Comparison of ENCODE assay signal across 2 cellular contexts in the genomic region with DNA sequence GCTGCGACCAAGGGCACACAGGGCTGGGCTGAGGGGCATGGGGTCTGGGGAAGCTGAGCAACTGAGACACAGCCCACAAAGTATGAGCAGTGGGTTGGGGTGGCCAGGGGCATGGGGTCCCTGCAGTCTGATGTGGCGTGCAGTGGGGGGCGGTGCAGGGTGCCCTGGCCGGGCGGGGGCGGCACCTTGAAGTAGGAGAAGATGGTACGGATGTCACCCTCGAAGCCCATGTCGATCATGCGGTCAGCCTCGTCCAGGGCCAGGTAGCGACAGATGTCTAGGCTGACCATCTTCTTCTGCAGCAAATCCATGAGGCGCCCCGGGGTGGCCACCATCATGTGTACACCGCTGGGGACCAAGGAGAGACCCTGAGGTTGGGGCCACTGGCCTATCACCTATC.
TF ChIP-seq lines count a peak whose summit lies in the region.

No MANE protein-coding gene starts in this region.

TF ChIP-seq in HEK293, 187 proteins besides CTCF, POLR2A, EP300 and RAD21:
- TF ChIP-seq GLIS2 (tag by site-specific recombination; IDR thresholded peaks at IDR 0.05) (peak; percentile 21; the same call in 1 of the 2 replicates), ZNF138 (tag by site-specific recombination; IDR thresholded peaks at IDR 0.05; ENCODE audit: borderline replicate concordance) (no peak)

TF ChIP-seq in HEK293T, 16 proteins besides CTCF, POLR2A, EP300 and RAD21:
- no peak for TF ChIP-seq FOXA1 (IDR thresholded peaks at IDR 0.05)
- TF ChIP-seq HDGF (IDR thresholded peaks at IDR 0.05; ENCODE audit: borderline replicate concordance): no peak
- no peak for TF ChIP-seq SP1 (IDR thresholded peaks at IDR 0.05)
- TF ChIP-seq FOXM1 (IDR thresholded peaks at IDR 0.05; ENCODE audit: borderline replicate concordance): no peak
- TF ChIP-seq, protein P1, sequence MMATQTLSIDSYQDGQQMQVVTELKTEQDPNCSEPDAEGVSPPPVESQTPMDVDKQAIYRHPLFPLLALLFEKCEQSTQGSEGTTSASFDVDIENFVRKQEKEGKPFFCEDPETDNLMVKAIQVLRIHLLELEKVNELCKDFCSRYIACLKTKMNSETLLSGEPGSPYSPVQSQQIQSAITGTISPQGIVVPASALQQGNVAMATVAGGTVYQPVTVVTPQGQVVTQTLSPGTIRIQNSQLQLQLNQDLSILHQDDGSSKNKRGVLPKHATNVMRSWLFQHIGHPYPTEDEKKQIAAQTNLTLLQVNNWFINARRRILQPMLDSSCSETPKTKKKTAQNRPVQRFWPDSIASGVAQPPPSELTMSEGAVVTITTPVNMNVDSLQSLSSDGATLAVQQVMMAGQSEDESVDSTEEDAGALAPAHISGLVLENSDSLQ (IDR thresholded peaks at IDR 0.05): no peak
- no peak for TF ChIP-seq FOXK2 (IDR thresholded peaks at IDR 0.05)
- TF ChIP-seq BHLHE40 (IDR thresholded peaks at IDR 0.05; ENCODE audit: borderline replicate concordance): no peak
- TF ChIP-seq TARDBP (IDR thresholded peaks at IDR 0.05): no peak
- no peak for TF ChIP-seq ARNT (IDR thresholded peaks at IDR 0.05)
- TF ChIP-seq NFRKB (IDR thresholded peaks at IDR 0.05): no peak
- no peak for TF ChIP-seq CTBP1 (IDR thresholded peaks at IDR 0.05; ENCODE audit: borderline replicate concordance)
- no peak for TF ChIP-seq ZNF384 (IDR thresholded peaks at IDR 0.05)
- TF ChIP-seq LEF1 (IDR thresholded peaks at IDR 0.05; ENCODE audit: borderline replicate concordance): no peak
- TF ChIP-seq ELF4 (IDR thresholded peaks at IDR 0.05): no peak
- no peak for TF ChIP-seq SUZ12 (IDR thresholded peaks at IDR 0.05)
TF ChIP-seq in HEK293T: peak in this region for 0.
